ENCODE assay signal across 8 cellular contexts in the genomic region with DNA sequence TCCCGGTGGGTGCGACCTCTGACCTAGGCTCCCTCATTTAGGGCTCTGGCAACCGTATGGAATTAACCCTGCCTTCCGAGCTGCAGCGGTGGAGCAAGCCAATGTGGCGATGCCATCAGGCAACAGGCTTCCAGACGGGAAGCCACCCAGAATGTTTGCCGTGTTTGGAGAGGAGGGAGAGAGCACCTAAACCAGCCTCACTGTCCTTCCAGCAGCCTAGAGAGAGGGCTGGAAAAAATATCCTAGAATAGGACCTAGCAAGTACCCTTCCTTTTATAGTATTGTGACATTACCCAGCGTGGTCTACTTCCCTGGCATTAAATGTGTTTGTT. TPM values are rescaled to one million over a fixed set of nuclear protein-coding genes. Genes with fewer than 3 reads are reported as not detected.
DNase-seq lines count a peak whose midpoint lies in the region; ATAC-seq and TF ChIP-seq lines count a peak whose summit lies in the region.

No MANE protein-coding gene starts in this region.

- no TSS peak for BruUV-seq in Calu3 (replicated peaks; lab: Mats Ljungman, UMichigan)

- CTCF ChIA-PET in Calu3 (lab: Charles Lee): interaction anchor here (5.4 kb wide), 1 partner anchor 95 kb away, joined by 29 read pairs; no protein-coding TSS in a partner anchor

- ATAC-seq in effector memory CD8-positive, alpha-beta T cell (replicated peaks): no peak
- no peak for ATAC-seq in HG03571 (IDR thresholded peaks at IDR 0.05; ENCODE audit: unreplicated experiment)
- ATAC-seq in HG02798 (IDR thresholded peaks at IDR 0.05; ENCODE audit: poor library complexity, unreplicated experiment): no peak

- no peaks in the 10 kb centered on the region for H3K9me3 ChIP-seq in neuron (ENCODE audit: low read length)

- TF ChIP-seq CTCF in Calu3 (IDR thresholded peaks at IDR 0.05; ENCODE audit: unreplicated experiment) (no peak), GM20000 (IDR thresholded peaks at IDR 0.05; ENCODE audit: extremely low read depth, missing control alignments) (no peak)

- intact Hi-C loops in Calu3 (cut with micrococcal nuclease; ENCODE audit: unreplicated experiment): loop anchor here (2.0 to 10.0 kb wide), 3 partner anchors 74 to 521 kb away; no protein-coding TSS in a partner anchor

- H3K9me3 Mint-ChIP-seq in Calu3 (ENCODE audit: low read depth, unreplicated experiment): no peaks in the 10 kb centered on the region
- H3K9me3 Mint-ChIP-seq in effector memory CD8-positive, alpha-beta T cell: no peaks in the 10 kb centered on the region

- H3K4me1 Mint-ChIP-seq in Calu3 (ENCODE audit: low read depth, unreplicated experiment): peaks cover 28% of the 10 kb centered on the region
- peaks cover 26 to 37% of the 10 kb centered on the region in 2 donors for H3K4me1 Mint-ChIP-seq in effector memory CD8-positive, alpha-beta T cell (ENCODE audit: low read depth in 2 of 2)

- DNase-seq in Calu3 (no peak), NCI-H1417 treated with DMSO at 0.1 percent for 48 hours (lab: John Stamatoyannopoulos, UW) (peak; percentile 12), GM20000 (ENCODE audit: low spot score) (no peak), GM03348 (ENCODE audit: low spot score) (no peak)
- DNase-seq in effector memory CD8-positive, alpha-beta T cell: no peak

- peak overlapping the region; percentile 99 for H2AFZ ChIP-seq in neuron (ENCODE audit: low read depth, low read length)

- H3K4me3 ChIP-seq in neuron (ENCODE audit: low read length): peak overlapping the region; percentile 68

- peak overlapping the region; percentile 44 for H3K27ac Mint-ChIP-seq in Calu3 (ENCODE audit: unreplicated experiment)
- peak overlapping the region; percentile 77 to 87 for H3K27ac Mint-ChIP-seq in effector memory CD8-positive, alpha-beta T cell

- no peaks in the 10 kb centered on the region for H3K27me3 Mint-ChIP-seq in Calu3 (ENCODE audit: unreplicated experiment)
- no peaks in the 10 kb centered on the region for H3K27me3 Mint-ChIP-seq in effector memory CD8-positive, alpha-beta T cell

- peaks cover 28% of the 10 kb centered on the region for H3K4me1 ChIP-seq in neuron (ENCODE audit: insufficient read depth, low read length)

- H3K36me3 Mint-ChIP-seq in Calu3 (ENCODE audit: insufficient read depth, unreplicated experiment): peaks cover 21% of the 10 kb centered on the region
- peaks cover 26% of the 10 kb centered on the region for H3K36me3 Mint-ChIP-seq in effector memory CD8-positive, alpha-beta T cell (ENCODE audit: insufficient read depth)

- no peaks in the 10 kb centered on the region for H3K36me3 ChIP-seq in neuron (ENCODE audit: insufficient read depth, low read length)

- peak overlapping the region; percentile 71 for H3K4me3 Mint-ChIP-seq in Calu3 (ENCODE audit: low read depth, unreplicated experiment)
- peak overlapping the region; percentile 90 to 99 for H3K4me3 Mint-ChIP-seq in effector memory CD8-positive, alpha-beta T cell

- no peaks in the 10 kb centered on the region for H3K27me3 ChIP-seq in neuron (ENCODE audit: insufficient read depth, low read length)

RNA-seq across cellular contexts. Expression of a gene that starts 0.3 kb away (rescaled TPM):
- total RNA-seq in Calu3 (2022): 8.4 and 9.4 TPM in 2 replicates
